In genomic region chr19:58547323-58548312, GRCh38 we compare ENCODE assay signal across 17 cellular contexts. TPM values are rescaled to one million over a fixed set of nuclear protein-coding genes. Genes with fewer than 3 reads are reported as not detected.
DNase-seq lines count a peak whose midpoint lies in the region; ATAC-seq and TF ChIP-seq lines count a peak whose summit lies in the region.
"Had no signal": no experiment of that assay in that cellular context is flagged by ENCODE, and none has a peak within 500 bp of the region (broad histone marks: within the 10 kb centered on the region; RNA-seq: fewer than 3 reads in every experiment).

No MANE protein-coding gene starts in this region.

- H2BK5ac ChIP-seq in neuronal stem cell (ENCODE audit: low read length) = no peak overlapping the region

- peak overlapping the region; percentile 2 for H3K27ac ChIP-seq in HUES48 (ENCODE audit: low read depth, low read length)
- no peak overlapping the region for H3K27ac ChIP-seq in mammary epithelial cell (ENCODE audit: insufficient read depth, low read depth, low read length)
- H3K27ac ChIP-seq in neuronal stem cell (replicated peaks; ENCODE audit: low read length) = no peak overlapping the region
- H3K27ac ChIP-seq in gastrocnemius medialis = no peak overlapping the region
- H3K27ac ChIP-seq: lower lobe of right lung, pancreas, upper lobe of right lung had no signal

- no peak overlapping the region for H2BK12ac ChIP-seq in neuronal stem cell (ENCODE audit: low read length)

- WGBS in mammary epithelial cell (ENCODE audit: low coverage, missing lambda C conversion rate) = 97% methylated on average over 12 of the region's 18 CpGs
- no CpG with 5 or more reads among the region's 18 CpGs for WGBS in neuronal stem cell (ENCODE audit: extremely low coverage in 2 of 2, insufficient read length in 2 of 2, insufficient replicate concordance in 1 of 2), 2 donors

- H4K91ac ChIP-seq in neuronal stem cell (ENCODE audit: low read depth, low read length, poor library complexity) = no peak overlapping the region

- H2BK120ac ChIP-seq in neuronal stem cell (ENCODE audit: low read depth, low read length) = no peak overlapping the region

- H3K4me3 Mint-ChIP-seq in activated CD8-positive, alpha-beta memory T cell treated with anti-CD3 and anti-CD28 coated beads, Interleukin-2, amount 10 ng/mL, durations not matched to agents 7 days and 5 days = no peak overlapping the region

- no peak overlapping the region for H3K23ac ChIP-seq in neuronal stem cell (ENCODE audit: low read depth, low read length, poor library complexity)

- no peak overlapping the region for H2AK5ac ChIP-seq in neuronal stem cell (ENCODE audit: low read depth, low read length)

- no peak for TF ChIP-seq CTCF in mammary epithelial cell (conservative IDR thresholded peaks at IDR 0.05 in 1 of 2, IDR thresholded peaks at IDR 0.05 in 1 of 2; ENCODE audit: extremely low read depth in 1 of 2, insufficient read depth in 1 of 2, low read depth in 1 of 2, low read length in 2 of 2)
- TF ChIP-seq CTCF in gastrocnemius medialis (IDR thresholded peaks at IDR 0.05 in 4 of 5, conservative IDR thresholded peaks at IDR 0.05 in 1 of 5) = no peak

- TF ChIP-seq POLR2A in gastrocnemius medialis (IDR thresholded peaks at IDR 0.05) = no peak

- H3K18ac ChIP-seq in neuronal stem cell (ENCODE audit: low read length) = no peak overlapping the region

- H3K9me3 ChIP-seq in HUES48 (ENCODE audit: control insufficient read depth, insufficient read depth, low read length) = no peaks in the 10 kb centered on the region
- H3K9me3 ChIP-seq in mammary epithelial cell (replicated peaks; ENCODE audit: insufficient read depth, low read length) = no peaks in the 10 kb centered on the region
- peaks cover 0 to 2% of the 10 kb centered on the region in 2 donors for H3K9me3 ChIP-seq in neuronal stem cell (replicated peaks in 1 of 2; ENCODE audit: control insufficient read depth in 2 of 2, insufficient read depth in 1 of 2, low read depth in 1 of 2, low read length in 2 of 2)
- no peaks in the 10 kb centered on the region for H3K9me3 ChIP-seq in gastrocnemius medialis
- H3K9me3 ChIP-seq: lower lobe of right lung, pancreas, upper lobe of right lung had no signal

- H2BK15ac ChIP-seq in neuronal stem cell (ENCODE audit: low read length) = no peak overlapping the region

- no peaks in the 10 kb centered on the region for H3K9me3 Mint-ChIP-seq in activated CD8-positive, alpha-beta memory T cell treated with anti-CD3 and anti-CD28 coated beads, Interleukin-2, amount 10 ng/mL, durations not matched to agents 7 days and 5 days (ENCODE audit: low read depth)

- no peak overlapping the region for H3K14ac ChIP-seq in neuronal stem cell (ENCODE audit: low read length)

- peaks cover 26% of the 10 kb centered on the region for H3K79me1 ChIP-seq in neuronal stem cell (ENCODE audit: low read depth, low read length)

- peak overlapping the region; percentile 49 for H3K27ac Mint-ChIP-seq in activated CD8-positive, alpha-beta memory T cell treated with anti-CD3 and anti-CD28 coated beads, Interleukin-2, amount 10 ng/mL, durations not matched to agents 7 days and 5 days

- dilution Hi-C loops in mammary epithelial cell (cut with HindIII; ENCODE audit: low sequenced_read_pairs) = no loop called here

- peaks cover 76% of the 10 kb centered on the region for H3K79me2 ChIP-seq in mammary epithelial cell (ENCODE audit: insufficient read depth, low read length)

- peaks cover 71% of the 10 kb centered on the region for H3K36me3 ChIP-seq in HUES48 (ENCODE audit: control insufficient read depth, insufficient read depth, low read length)
- H3K36me3 ChIP-seq in mammary epithelial cell (ENCODE audit: insufficient read depth, low read length) = peaks cover 40% of the 10 kb centered on the region
- peaks cover 69 to 77% of the 10 kb centered on the region in 2 donors for H3K36me3 ChIP-seq in neuronal stem cell (replicated peaks in 1 of 2; ENCODE audit: control insufficient read depth in 2 of 2, insufficient read depth in 2 of 2, low read length in 2 of 2)
- peaks cover 3 to 65% of the 10 kb centered on the region in 2 donors for H3K36me3 ChIP-seq in gastrocnemius medialis

- H3K4me3 ChIP-seq in HUES48 (ENCODE audit: low read depth, low read length) (no peak overlapping the region), mammary epithelial cell (replicated peaks in 1 of 3; ENCODE audit: insufficient read depth in 1 of 3, low read depth in 2 of 3, low read length in 3 of 3) (no peak overlapping the region), neuronal stem cell (ENCODE audit: low read length in 2 of 2) (no peak overlapping the region), gastrocnemius medialis (no peak overlapping the region)
- H3K4me3 ChIP-seq: upper lobe of right lung had no signal

- H2AFZ ChIP-seq in mammary epithelial cell (ENCODE audit: low read depth, low read length) = no peak overlapping the region
- no peak overlapping the region for H2AFZ ChIP-seq in neuronal stem cell (ENCODE audit: low read length)

- no peak overlapping the region for H4K8ac ChIP-seq in neuronal stem cell (ENCODE audit: low read depth, low read length)

- in situ Hi-C loops in mammary epithelial cell (cut with MboI; ENCODE audit: low sequenced_read_pairs in 2 of 2) = no loop called here
- in situ Hi-C loops in gastrocnemius medialis (cut with MboI; ENCODE audit: low sequenced_read_pairs in 4 of 4) = no loop called here

- CTCF ChIA-PET in activated CD8-positive, alpha-beta memory T cell treated with anti-CD3 and anti-CD28 coated beads, Interleukin-2, amount 10 ng/mL, durations not matched to agents 7 days and 5 days (lab: Charles Lee) = interaction anchor here (0.8 to 1.7 kb wide), 2 partner anchors 12 to 28 kb away, joined by 3 to 5 read pairs; partner anchors contain the start of gene ZBTB45
- CTCF ChIA-PET in mammary epithelial cell (lab: Charles Lee; ENCODE audit: low non-redundant PET) = no interaction called here

- intact Hi-C loops in mammary epithelial cell (cut with micrococcal nuclease) = no loop called here
- intact Hi-C loops in gastrocnemius medialis (cut with DNase I; ENCODE audit: low total_unique reads) = no loop called here

- H3K27me3 ChIP-seq in HUES48 (ENCODE audit: control insufficient read depth, insufficient read depth, low read length) = peaks cover 2% of the 10 kb centered on the region
- H3K27me3 ChIP-seq in mammary epithelial cell (ENCODE audit: insufficient read depth, low read length) = no peaks in the 10 kb centered on the region
- peaks cover 0 to 2% (median 0%) of the 10 kb centered on the region in 3 experiments for H3K27me3 ChIP-seq in neuronal stem cell (ENCODE audit: control insufficient read depth in 3 of 3, insufficient read depth in 3 of 3, low read depth in 1 of 3, low read length in 3 of 3)
- no peaks in the 10 kb centered on the region for H3K27me3 ChIP-seq in gastrocnemius medialis
- H3K27me3 ChIP-seq: pancreas, upper lobe of right lung had no signal

- no peak for ATAC-seq in activated CD8-positive, alpha-beta memory T cell treated with anti-CD3 and anti-CD28 coated beads, Interleukin-2, amount 10 ng/mL, durations not matched to agents 7 days and 5 days
- no peak for ATAC-seq in gastrocnemius medialis
- ATAC-seq: activated CD4-positive, CD25-positive, alpha-beta regulatory T cell treated with anti-CD3 and anti-CD28 coated beads, Interleukin-2, amount 50 U/mL, for 24 hours; lower lobe of right lung; pancreas; upper lobe of right lung had no signal

- peaks cover 40% of the 10 kb centered on the region for H3K4me1 Mint-ChIP-seq in activated CD8-positive, alpha-beta memory T cell treated with anti-CD3 and anti-CD28 coated beads, Interleukin-2, amount 10 ng/mL, durations not matched to agents 7 days and 5 days

- H3K4me2 ChIP-seq in mammary epithelial cell (ENCODE audit: insufficient read depth, low read depth, low read length) (no peak overlapping the region), neuronal stem cell (ENCODE audit: insufficient read depth, low read length, poor library complexity, severe bottlenecking) (peak overlapping the region; percentile 12)

- no peak overlapping the region for H3K4ac ChIP-seq in neuronal stem cell (ENCODE audit: low read length)

- H3K9ac ChIP-seq in HUES48 (ENCODE audit: low read depth, low read length) = no peak overlapping the region
- no peak overlapping the region for H3K9ac ChIP-seq in mammary epithelial cell (ENCODE audit: insufficient read depth, low read length)
- H3K9ac ChIP-seq in neuronal stem cell (ENCODE audit: low read depth, low read length, poor library complexity) = peak overlapping the region; percentile 39

- H3K4me1 ChIP-seq in HUES48 (ENCODE audit: control insufficient read depth, insufficient read depth, low read length) = 0 out of 2 replicates have a peak, but pooled peaks cover 5% of the 10 kb centered on the region
- peaks cover 9% of the 10 kb centered on the region for H3K4me1 ChIP-seq in mammary epithelial cell (ENCODE audit: insufficient read depth, low read length)
- H3K4me1 ChIP-seq in neuronal stem cell (ENCODE audit: control insufficient read depth in 2 of 2, insufficient read depth in 1 of 2, low read depth in 1 of 2, low read length in 2 of 2) = peaks cover 15 to 16% of the 10 kb centered on the region in 2 donors
- peaks cover 21 to 26% of the 10 kb centered on the region in 2 donors for H3K4me1 ChIP-seq in gastrocnemius medialis

- peaks cover 12% of the 10 kb centered on the region for H4K20me1 ChIP-seq in mammary epithelial cell (ENCODE audit: insufficient read depth, low read length)

- no peak for DNase-seq in activated CD8-positive, alpha-beta memory T cell treated with anti-CD3 and anti-CD28 coated beads, Interleukin-2, amount 10 ng/mL, durations not matched to agents 7 days and 5 days
- no peak for DNase-seq in activated CD8-positive, alpha-beta memory T cell treated with anti-CD3 and anti-CD28 coated beads, Interleukin-2, amount 50 U/mL, for 4 hours
- DNase-seq in mammary epithelial cell = no peak
- no peak for DNase-seq in neuronal stem cell (ENCODE audit: low spot score)
- DNase-seq in germinal center (ENCODE audit: low spot score) = no peak
- DNase-seq in gastrocnemius medialis = no peak
- no peak for DNase-seq in OCI-M1 (lab: John Stamatoyannopoulos, UW)
- DNase-seq: ACHN; activated gamma-delta T cell; central memory CD4-positive, alpha-beta T cell; lower lobe of right lung; MM.1S; NCI-H2171 treated with DMSO at 0.1 percent for 48 hours; upper lobe of right lung had no signal

- BruUV-seq in mammary epithelial cell (replicated peaks; lab: Mats Ljungman, UMichigan) = TSS peak; percentile 21

- H3K27me3 Mint-ChIP-seq in activated CD8-positive, alpha-beta memory T cell treated with anti-CD3 and anti-CD28 coated beads, Interleukin-2, amount 10 ng/mL, durations not matched to agents 7 days and 5 days = peaks cover 2% of the 10 kb centered on the region

- peaks cover 60% of the 10 kb centered on the region for H3K36me3 Mint-ChIP-seq in activated CD8-positive, alpha-beta memory T cell treated with anti-CD3 and anti-CD28 coated beads, Interleukin-2, amount 10 ng/mL, durations not matched to agents 7 days and 5 days

RNA-seq across cellular contexts. Expression of gene TRIM28, which starts 3.8 kb away (rescaled TPM):
- 100 to 1,000 TPM; 488 to 571 TPM for total RNA-seq in activated CD8-positive, alpha-beta memory T cell treated with anti-CD3 and anti-CD28 coated beads, Interleukin-2, amount 10 ng/mL, durations not matched to agents 7 days and 5 days
- 100 to 1,000 TPM; 180 to 331 TPM for total RNA-seq in mammary epithelial cell
- polyA plus RNA-seq in mammary epithelial cell = 386 TPM
- polyA minus RNA-seq in mammary epithelial cell = 1,355 TPM
- polyA plus RNA-seq in neuronal stem cell (2013, experiment 1 of 2) = 759 TPM
- polyA plus RNA-seq in neuronal stem cell (2013, experiment 2 of 2) = 741 TPM
- 100 to 1,000 TPM; 145 to 239 (median 191) TPM for total RNA-seq in gastrocnemius medialis

RNA-seq across cellular contexts. Expression of gene CHMP2A, which starts 7.3 kb away (rescaled TPM):
- 100 to 1,000 TPM in 1 of 2 experiments, 10 to 100 TPM in 1; 96.4 to 108 TPM for total RNA-seq in activated CD8-positive, alpha-beta memory T cell treated with anti-CD3 and anti-CD28 coated beads, Interleukin-2, amount 10 ng/mL, durations not matched to agents 7 days and 5 days
- total RNA-seq in mammary epithelial cell (100 to 1,000 TPM in 1 of 2 donors, 10 to 100 TPM in 1; 74.2 to 107 TPM), gastrocnemius medialis (100 to 1,000 TPM in 2 of 4 donors, 10 to 100 TPM in 2; 82.3 to 165 (median 113) TPM)
- 161 TPM for polyA plus RNA-seq in mammary epithelial cell
- polyA minus RNA-seq in mammary epithelial cell = 111 TPM
- 108 TPM for polyA plus RNA-seq in neuronal stem cell (2013, experiment 1 of 2)
- 109 TPM for polyA plus RNA-seq in neuronal stem cell (2013, experiment 2 of 2)

RNA-seq across cellular contexts. Expression of gene UBE2M, which starts 10.8 kb away (rescaled TPM):
- 100 to 1,000 TPM in 1 of 2 experiments, 10 to 100 TPM in 1; 87.6 to 109 TPM for total RNA-seq in activated CD8-positive, alpha-beta memory T cell treated with anti-CD3 and anti-CD28 coated beads, Interleukin-2, amount 10 ng/mL, durations not matched to agents 7 days and 5 days
- total RNA-seq in mammary epithelial cell (10 to 100 TPM; 46.2 to 96.5 TPM), gastrocnemius medialis (10 to 100 TPM; 23.5 to 74.5 (median 41.6) TPM)
- 94.5 TPM for polyA plus RNA-seq in mammary epithelial cell
- polyA minus RNA-seq in mammary epithelial cell = 273 TPM
- polyA plus RNA-seq in neuronal stem cell (2013, experiment 1 of 2) = 86.2 TPM
- 86.9 TPM for polyA plus RNA-seq in neuronal stem cell (2013, experiment 2 of 2)

RNA-seq across cellular contexts. Expression of gene MZF1, which starts 25.5 kb away (rescaled TPM):
- 10 to 100 TPM; 18.1 to 19.5 TPM for total RNA-seq in activated CD8-positive, alpha-beta memory T cell treated with anti-CD3 and anti-CD28 coated beads, Interleukin-2, amount 10 ng/mL, durations not matched to agents 7 days and 5 days
- total RNA-seq in mammary epithelial cell (10 to 100 TPM; 16.7 to 21.5 TPM), gastrocnemius medialis (10 to 100 TPM in 3 of 4 donors, 1 to 10 TPM in 1; 6.8 to 21.5 (median 15.1) TPM)
- 8.8 TPM for polyA plus RNA-seq in mammary epithelial cell
- 18.3 TPM for polyA minus RNA-seq in mammary epithelial cell
- polyA plus RNA-seq in neuronal stem cell (2013, experiment 1 of 2) = 17.1 TPM
- 16.7 TPM for polyA plus RNA-seq in neuronal stem cell (2013, experiment 2 of 2)

RNA-seq across cellular contexts. Expression of gene ZBTB45, which starts 28.0 kb away (rescaled TPM):
- 10 to 100 TPM; 15.1 to 16.9 TPM for total RNA-seq in activated CD8-positive, alpha-beta memory T cell treated with anti-CD3 and anti-CD28 coated beads, Interleukin-2, amount 10 ng/mL, durations not matched to agents 7 days and 5 days
- total RNA-seq in mammary epithelial cell (10 to 100 TPM in 1 of 2 donors, 1 to 10 TPM in 1; 8.2 to 14.1 TPM), gastrocnemius medialis (10 to 100 TPM in 2 of 4 donors, 1 to 10 TPM in 2; 5.9 to 12.2 (median 9.6) TPM)
- polyA plus RNA-seq in mammary epithelial cell = 8.5 TPM
- polyA minus RNA-seq in mammary epithelial cell = 4.0 TPM
- polyA plus RNA-seq in neuronal stem cell (2013, experiment 1 of 2) = 14.3 TPM
- polyA plus RNA-seq in neuronal stem cell (2013, experiment 2 of 2) = 14.8 TPM
